In the genomic region with DNA sequence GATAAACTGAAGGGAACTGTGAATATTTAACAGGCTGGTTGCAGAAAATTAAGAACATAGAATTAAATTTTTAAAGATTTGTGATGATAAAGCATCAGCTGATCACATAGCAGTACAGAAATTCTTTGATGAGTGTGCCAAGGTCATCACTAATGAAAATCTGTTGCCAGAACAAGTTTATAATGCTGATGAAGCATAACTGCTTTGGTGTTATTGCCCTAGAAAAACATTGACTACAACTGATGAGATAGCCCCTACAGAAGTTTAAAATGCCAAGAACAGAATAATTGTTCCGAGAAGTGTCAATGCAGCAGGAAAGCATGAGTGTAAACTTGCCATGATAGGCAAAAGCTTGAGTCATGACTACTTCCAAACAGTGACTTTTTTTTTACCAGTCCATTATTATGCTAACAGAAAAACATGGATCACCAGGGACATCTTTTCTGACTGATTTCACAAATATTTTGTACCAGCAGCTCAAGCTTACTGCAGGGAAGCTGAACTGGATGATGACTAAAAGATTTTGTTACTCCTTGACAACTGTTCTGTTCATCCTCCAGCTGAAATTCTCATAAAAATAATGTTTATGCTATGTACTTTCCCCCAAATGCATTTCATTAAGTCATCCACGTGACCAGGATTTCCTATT, we compare ENCODE assay signal across 30 cellular contexts.
DNase-seq lines count a peak whose midpoint lies in the region; ATAC-seq and TF ChIP-seq lines count a peak whose summit lies in the region.
"Had no signal": no experiment of that assay in that cellular context is flagged by ENCODE, and none has a peak within 500 bp of the region (broad histone marks: within the 10 kb centered on the region; RNA-seq: fewer than 3 reads in every experiment).

No MANE protein-coding gene starts in this region.

- ATAC-seq in GM19467 (IDR thresholded peaks at IDR 0.05; ENCODE audit: unreplicated experiment) = no peak
- ATAC-seq in HG02870 (IDR thresholded peaks at IDR 0.05; ENCODE audit: unreplicated experiment) = no peak
- ATAC-seq: activated CD8-positive, alpha-beta memory T cell treated with anti-CD3 and anti-CD28 coated beads, Interleukin-2, amount 10 ng/mL, durations not matched to agents 7 days and 5 days; activated T-cell treated with anti-CD3 and anti-CD28 coated beads, Interleukin-2, amount 50 U/mL, for 4 hours; esophagus mucosa; gastroesophageal sphincter; lower lobe of right lung; natural killer cell treated with Interleukin-12 subunit alpha and Interleukin-12 subunit beta and Interleukin-15 and Interleukin-18, amount 100 ng/mL, for 72 hours; PC-3; stimulated activated naive B cell treated with anti-CD40 and anti-IgM and Interleukin-4, amounts not matched to agents 10 μg/mL and 1 μg/mL and 100 μg/mL, for 72 hours had no signal

- no peaks in the 10 kb centered on the region for H3K36me3 ChIP-seq in uterus
- H3K36me3 ChIP-seq: ascending aorta, gastroesophageal sphincter, lower lobe of right lung had no signal

- H3K4me1 ChIP-seq in uterus = no peaks in the 10 kb centered on the region
- H3K4me1 ChIP-seq: ascending aorta, gastroesophageal sphincter, lower lobe of right lung had no signal

- TF ChIP-seq POLR2A in uterus (IDR thresholded peaks at IDR 0.05) = no peak

- H3K27me3 ChIP-seq in uterus = no peaks in the 10 kb centered on the region
- H3K27me3 ChIP-seq: ascending aorta, gastroesophageal sphincter had no signal

- H3K4me3 ChIP-seq in fibroblast of mammary gland (ENCODE audit: control insufficient read depth, low read depth, low read length) = no peak overlapping the region
- H3K4me3 ChIP-seq in uterus = no peak overlapping the region
- H3K4me3 ChIP-seq: ascending aorta, gastroesophageal sphincter, lower lobe of right lung, SK-N-MC, skin epidermis had no signal

- no peak overlapping the region for H3K27ac ChIP-seq in uterus
- H3K27ac ChIP-seq: ascending aorta, gastroesophageal sphincter, HL-60, lower lobe of right lung, SK-N-MC had no signal

- intact Hi-C loops in uterus (cut with DNase I; ENCODE audit: low total_unique reads) = no loop called here

- no peak for TF ChIP-seq CTCF in fibroblast of mammary gland (conservative IDR thresholded peaks at IDR 0.05; ENCODE audit: control insufficient read depth, insufficient read depth, low read depth, low read length)
- no peak for TF ChIP-seq CTCF in uterus (IDR thresholded peaks at IDR 0.05)

- H3K9me3 ChIP-seq in uterus = no peaks in the 10 kb centered on the region
- H3K9me3 ChIP-seq: ascending aorta, gastroesophageal sphincter, lower lobe of right lung had no signal

- peak; percentile 21 for DNase-seq in EL
- DNase-seq in M059J (ENCODE audit: low read depth) = peak; percentile 9
- peak; percentile 67 for DNase-seq in fibroblast of mammary gland (ENCODE audit: low read depth)
- peak; percentile 3 for DNase-seq in smooth muscle cell of the brain vasculature (ENCODE audit: low read depth, low spot score)
- DNase-seq in uterus = no peak
- DNase-seq: activated CD4-positive, alpha-beta T cell treated with anti-CD3 and anti-CD28 coated beads, Interleukin-2, amount 50 U/mL, for 4 hours; activated CD8-positive, alpha-beta memory T cell treated with anti-CD3 and anti-CD28 coated beads, Interleukin-2, amount 10 ng/mL, durations not matched to agents 7 days and 5 days; activated gamma-delta T cell treated with Interleukin-2 at 50 U/mL for 16 hours; activated naive CD8-positive, alpha-beta T cell treated with anti-CD3 and anti-CD28 coated beads, Interleukin-2, amount 10 ng/mL, durations not matched to agents 7 days and 5 days; activated T-cell treated with anti-CD3 and anti-CD28 coated beads, Interleukin-2, amount 50 U/mL, for 4 hours; AML-193; CD4-positive, alpha-beta memory T cell; central memory CD4-positive, alpha-beta T cell; cortex of kidney; DND-41; H9; Karpas-422; lower lobe of right lung; NCI-H446 treated with DMSO at 0.1 percent for 48 hours; PC-3; stimulated activated naive B cell treated with anti-CD40 and anti-IgM and Interleukin-4, amounts not matched to agents 10 μg/mL and 1 μg/mL and 100 μg/mL, for 72 hours had no signal

Comparison
In these comparisons a context has a peak if more than half of its experiments do, and no peak if none do; other contexts are left out.
1. DNase-seq: peak in EL (single experiment), M059J (single experiment), fibroblast of mammary gland (single experiment) and smooth muscle cell of the brain vasculature (single experiment); none in uterus (0 of 2).